Comparison of ENCODE assay signal across 5 cellular contexts in the genomic region with DNA sequence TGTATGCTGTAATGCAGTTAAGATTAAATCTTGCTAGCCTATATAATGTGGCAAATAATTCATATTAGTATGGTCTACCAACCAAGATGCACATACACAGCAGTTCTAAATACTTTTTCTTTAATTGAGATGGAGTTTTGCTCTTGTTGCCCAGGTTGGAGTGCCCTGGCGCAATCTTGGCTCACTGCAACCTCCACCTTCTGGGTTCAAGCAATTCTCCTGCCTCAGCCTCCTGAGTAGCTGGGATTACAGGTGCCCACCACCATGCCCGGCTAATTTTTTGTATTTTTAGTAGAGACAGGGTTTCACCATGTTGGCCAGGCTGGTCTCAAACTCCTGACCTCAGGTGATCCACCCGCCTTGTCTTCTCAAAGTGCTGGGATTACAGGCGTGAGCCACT. TPM values are rescaled to one million over a fixed set of nuclear protein-coding genes. Genes with fewer than 3 reads are reported as not detected.
"Had no signal": no experiment of that assay in that cellular context is flagged by ENCODE, and none has a peak within 500 bp of the region (broad histone marks: within the 10 kb centered on the region; RNA-seq: fewer than 3 reads in every experiment).

No MANE protein-coding gene starts in this region.

RNA-seq across cellular contexts. Expression of gene CCDC89, which starts 31.7 kb away (rescaled TPM):
- total RNA-seq: H1, H4, H7, H9 had no signal
- polyA plus RNA-seq: GM23338, H1 had no signal
